Comparison of ENCODE assay signal across 15 cellular contexts in genomic region chr21:44959376-44960091, GRCh38. TPM values are rescaled to one million over a fixed set of nuclear protein-coding genes. Genes with fewer than 3 reads are reported as not detected.
DNase-seq lines count a peak whose midpoint lies in the region; ATAC-seq and TF ChIP-seq lines count a peak whose summit lies in the region.
"Had no signal": no experiment of that assay in that cellular context is flagged by ENCODE, and none has a peak within 500 bp of the region (broad histone marks: within the 10 kb centered on the region; RNA-seq: fewer than 3 reads in every experiment).

No MANE protein-coding gene starts in this region.

- no peak for TF ChIP-seq CTCF in RWPE2 (IDR thresholded peaks at IDR 0.05; ENCODE audit: poor library complexity, severe bottlenecking)

- WGBS in esophagus, 2 donors, result 84 to 86% methylated on average over 26 of the region's 26 CpGs
- WGBS in mesodermal cell (ENCODE audit: insufficient coverage in 2 of 2), 2 experiments, result 94 to 96% methylated on average over 19 to 26 of the region's 26 CpGs

- H3K4me3 ChIP-seq in RWPE2 (ENCODE audit: severe bottlenecking), result no peak overlapping the region
- H3K4me3 ChIP-seq in esophagus (ENCODE audit: low read depth in 1 of 2, low read length in 2 of 2), result no peak overlapping the region
- no peak overlapping the region for H3K4me3 ChIP-seq in mesodermal cell (ENCODE audit: extremely low read depth, insufficient read depth, low read length, poor library complexity, severe bottlenecking)
- H3K4me3 ChIP-seq: GM12878 had no signal

- ATAC-seq in RWPE2 (ENCODE audit: low read depth), result no peak
- ATAC-seq: activated CD8-positive, alpha-beta memory T cell treated with anti-CD3 and anti-CD28 coated beads, Interleukin-2, amount 10 ng/mL, durations not matched to agents 7 days and 5 days; GM12878 had no signal

- no peak for TF ChIP-seq POLR2A in erythroblast (IDR thresholded peaks at IDR 0.05; ENCODE audit: low read length)

- H3K9me3 ChIP-seq in RWPE2 (ENCODE audit: severe bottlenecking) (no peaks in the 10 kb centered on the region), esophagus (ENCODE audit: control insufficient read depth in 2 of 2, insufficient read depth in 1 of 2, low read depth in 1 of 2, low read length in 1 of 2) (no peaks in the 10 kb centered on the region), mesodermal cell (ENCODE audit: control insufficient read depth, low read length) (no peaks in the 10 kb centered on the region)

- H3K27ac ChIP-seq in RWPE2 (ENCODE audit: poor library complexity, severe bottlenecking) (no peak overlapping the region), esophagus (ENCODE audit: low read depth in 2 of 2, low read length in 1 of 2) (peak overlapping the region; percentile 8 to 60), mesodermal cell (ENCODE audit: low read depth, low read length, severe bottlenecking) (peak overlapping the region; percentile 95), temporal lobe (ENCODE audit: low read depth, low read length) (peak overlapping the region; percentile 4)

- DNase-seq in RWPE2 (ENCODE audit: low spot score) (peak; percentile 52), erythroblast (lab: John Stamatoyannopoulos, UW) (no peak), superior temporal gyrus (ENCODE audit: extremely low spot score) (no peak), NCI-H526 treated with DMSO at 0.1 percent for 48 hours (lab: John Stamatoyannopoulos, UW) (no peak)
- DNase-seq in activated CD4-positive, alpha-beta T cell treated with anti-CD3 and anti-CD28 coated beads for 4 hours, result no peak
- DNase-seq: activated CD8-positive, alpha-beta memory T cell treated with anti-CD3 and anti-CD28 coated beads, Interleukin-2, amount 10 ng/mL, durations not matched to agents 7 days and 5 days; DND-41; NCI-H187; NCI-H524 treated with DMSO at 0.1 percent for 48 hours; stimulated activated CD4-positive, alpha-beta T cell treated with anti-CD3 and anti-CD28 coated beads, Interleukin-15, amount 100 ng/mL, for 24 hours had no signal

- H3K36me3 ChIP-seq in RWPE2 (ENCODE audit: low read depth), result peaks cover 63% of the 10 kb centered on the region
- H3K36me3 ChIP-seq in esophagus (ENCODE audit: control insufficient read depth in 2 of 2, insufficient read depth in 2 of 2, low read length in 1 of 2), result peaks cover 0 to 19% of the 10 kb centered on the region in 2 donors
- H3K36me3 ChIP-seq in mesodermal cell (ENCODE audit: control insufficient read depth, insufficient read depth, low read length), result peaks cover 71% of the 10 kb centered on the region

- H3K27me3 ChIP-seq in RWPE2 (ENCODE audit: insufficient read depth, poor library complexity, severe bottlenecking) (no peaks in the 10 kb centered on the region), esophagus (ENCODE audit: control insufficient read depth in 1 of 2, insufficient read depth in 2 of 2, low read length in 2 of 2) (no peaks in the 10 kb centered on the region)

- H3K4me1 ChIP-seq in RWPE2 (ENCODE audit: insufficient read depth, poor library complexity, severe bottlenecking) (peaks cover 17% of the 10 kb centered on the region), esophagus (ENCODE audit: control insufficient read depth in 2 of 2, insufficient read depth in 2 of 2, low read length in 1 of 2) (peaks cover 12 to 16% of the 10 kb centered on the region in 2 donors), mesodermal cell (ENCODE audit: control insufficient read depth, insufficient read depth, low read length, poor library complexity, severe bottlenecking) (peaks cover 31% of the 10 kb centered on the region)

RNA-seq across cellular contexts. Expression of gene SLX9, which starts 19.7 kb away (rescaled TPM):
- 10 to 100 TPM; 12.4 to 16.1 TPM for polyA plus RNA-seq in esophagus
- 27.2 TPM for polyA plus RNA-seq in mesodermal cell (2013, experiment 1 of 2)
- polyA plus RNA-seq in mesodermal cell (2013, experiment 2 of 2), result 23.0 TPM
- total RNA-seq in temporal lobe, result 8.4 TPM

RNA-seq across cellular contexts. Expression of gene ITGB2, which starts 38.8 kb away (rescaled TPM):
- 10 to 100 TPM in 1 of 2 donors, 1 to 10 TPM in 1; 7.3 to 10.0 TPM for polyA plus RNA-seq in esophagus
- polyA plus RNA-seq in mesodermal cell (2013, experiment 1 of 2), result 2.4 TPM
- 1.5 TPM for polyA plus RNA-seq in mesodermal cell (2013, experiment 2 of 2)
- total RNA-seq in temporal lobe, result 3.4 TPM
- polyA plus RNA-seq: BJ had no signal
